Comparison of ENCODE assay signal across 1 cellular context in the genomic region with DNA sequence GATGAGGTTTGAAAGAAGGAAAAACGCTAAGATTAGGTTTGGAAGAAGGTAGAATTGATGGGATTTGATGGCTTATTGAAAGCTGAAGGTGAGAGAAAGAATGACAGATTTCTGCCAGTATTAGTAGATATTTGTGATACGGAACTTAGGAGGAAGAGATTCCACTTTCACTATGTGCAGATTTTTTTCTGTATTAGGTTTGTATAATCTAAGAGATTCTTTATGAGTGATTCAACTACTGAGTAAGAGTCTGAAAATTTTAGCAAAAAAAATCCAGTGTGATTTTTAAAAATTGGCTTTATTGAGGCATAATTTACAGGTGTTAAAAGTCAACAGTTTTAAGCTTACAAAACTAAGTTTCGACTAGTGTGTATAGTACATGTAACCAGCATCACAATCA.
TF ChIP-seq lines count a peak whose summit lies in the region.

No MANE protein-coding gene starts in this region.

TF ChIP-seq in H1, 55 proteins besides CTCF, POLR2A, EP300 and RAD21:
- TF ChIP-seq SP1 (IDR thresholded peaks at IDR 0.05; ENCODE audit: low read depth, low read length) = no peak
- no peak for TF ChIP-seq MAFK (IDR thresholded peaks at IDR 0.05; ENCODE audit: low read depth, low read length)
- TF ChIP-seq BCL11A (IDR thresholded peaks at IDR 0.05; ENCODE audit: low read depth in 2 of 2, low read length in 2 of 2) = no peak
- no peak for TF ChIP-seq RBBP5 (IDR thresholded peaks at IDR 0.05; ENCODE audit: borderline replicate concordance, low read depth, low read length)
- no peak for TF ChIP-seq SIN3A (conservative IDR thresholded peaks at IDR 0.05 in 1 of 2, IDR thresholded peaks at IDR 0.05 in 1 of 2; ENCODE audit: low read depth in 1 of 2, low read length in 2 of 2)
- TF ChIP-seq YY1 (IDR thresholded peaks at IDR 0.05; ENCODE audit: low read depth, low read length) = no peak
- TF ChIP-seq, protein P1, sequence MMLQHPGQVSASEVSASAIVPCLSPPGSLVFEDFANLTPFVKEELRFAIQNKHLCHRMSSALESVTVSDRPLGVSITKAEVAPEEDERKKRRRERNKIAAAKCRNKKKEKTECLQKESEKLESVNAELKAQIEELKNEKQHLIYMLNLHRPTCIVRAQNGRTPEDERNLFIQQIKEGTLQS (IDR thresholded peaks at IDR 0.05; ENCODE audit: insufficient read depth, low read depth, low read length) = no peak
- TF ChIP-seq BRCA1 (IDR thresholded peaks at IDR 0.05; ENCODE audit: low read depth, low read length) = no peak
- TF ChIP-seq TEAD4 (IDR thresholded peaks at IDR 0.05; ENCODE audit: low read depth, low read length) = no peak
- no peak for TF ChIP-seq SRF (IDR thresholded peaks at IDR 0.05; ENCODE audit: low read depth, low read length)
- no peak for TF ChIP-seq BACH1 (IDR thresholded peaks at IDR 0.05; ENCODE audit: low read length)
- TF ChIP-seq SAP30 (IDR thresholded peaks at IDR 0.05; ENCODE audit: insufficient read depth, insufficient replicate concordance, low read length) = no peak
- no peak for TF ChIP-seq CREB1 (IDR thresholded peaks at IDR 0.05)
- no peak for TF ChIP-seq POU5F1 (IDR thresholded peaks at IDR 0.05; ENCODE audit: low read depth, low read length)
- TF ChIP-seq EGR1 (IDR thresholded peaks at IDR 0.05; ENCODE audit: borderline replicate concordance, low read depth, low read length) = no peak
- TF ChIP-seq SIX5 (IDR thresholded peaks at IDR 0.05; ENCODE audit: low read depth, low read length) = no peak
- no peak for TF ChIP-seq RXRA (IDR thresholded peaks at IDR 0.05; ENCODE audit: insufficient read depth, low read depth, low read length)
TF ChIP-seq in H1: peak in this region for 0.
